17 cellular contexts compared by ENCODE assay signal in the genomic region with DNA sequence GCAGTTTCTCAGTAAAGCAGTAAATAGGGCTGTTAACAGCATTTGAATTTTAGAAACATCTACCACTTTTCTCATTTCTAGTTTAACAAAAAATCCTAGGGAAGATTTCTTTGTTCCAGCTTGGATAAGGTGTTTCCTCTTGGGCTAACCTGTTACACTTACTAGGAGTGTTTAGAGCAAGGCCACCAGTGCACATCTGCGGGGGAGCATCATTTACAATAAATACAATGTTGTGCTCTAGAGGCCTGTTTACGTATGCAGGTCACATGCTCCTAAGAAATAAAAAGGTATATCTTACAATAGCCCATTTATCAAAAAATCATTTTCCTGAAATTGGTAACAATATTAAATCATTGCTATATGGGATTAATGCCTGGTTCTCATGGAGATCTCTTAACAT. TPM values are rescaled to one million over a fixed set of nuclear protein-coding genes. Genes with fewer than 3 reads are reported as not detected.
DNase-seq lines count a peak whose midpoint lies in the region; ATAC-seq and TF ChIP-seq lines count a peak whose summit lies in the region.
"Had no signal": no experiment of that assay in that cellular context is flagged by ENCODE, and none has a peak within 500 bp of the region (broad histone marks: within the 10 kb centered on the region; RNA-seq: fewer than 3 reads in every experiment).

No MANE protein-coding gene starts in this region.

- no peak overlapping the region for H4K8ac ChIP-seq in neuronal stem cell (ENCODE audit: low read depth, low read length)

- peak overlapping the region; percentile 42 for H3K27ac Mint-ChIP-seq in CD4-positive, alpha-beta T cell
- peak overlapping the region; percentile 43 for H3K27ac Mint-ChIP-seq in WTC11
- H3K27ac Mint-ChIP-seq in progenitor cell of endocrine pancreas, result peak overlapping the region; percentile 69
- H3K27ac Mint-ChIP-seq in osteocyte (ENCODE audit: unreplicated experiment), result no peak overlapping the region

- H3K18ac ChIP-seq in neuronal stem cell (ENCODE audit: low read length), result no peak overlapping the region

- H3K79me1 ChIP-seq in neuronal stem cell (ENCODE audit: low read depth, low read length), result no peaks in the 10 kb centered on the region

- H3K27me3 ChIP-seq in CD4-positive, alpha-beta T cell (ENCODE audit: control insufficient read depth, insufficient read depth, low read length), result no peaks in the 10 kb centered on the region
- H3K27me3 ChIP-seq in neuronal stem cell (ENCODE audit: control insufficient read depth in 3 of 3, insufficient read depth in 3 of 3, low read depth in 1 of 3, low read length in 3 of 3) (no peaks in the 10 kb centered on the region), thyroid gland (no peaks in the 10 kb centered on the region)
- H3K27me3 ChIP-seq: BLaER1 treated with 17β-estradiol and CSF1 and Interleukin-3, amounts not matched to agents 10 nM and 100 nM had no signal

- TF ChIP-seq CTCF in CD4-positive, alpha-beta T cell (IDR thresholded peaks at IDR 0.05), result no peak
- no peak for TF ChIP-seq CTCF in HEK293 (tag by site-specific recombination; IDR thresholded peaks at IDR 0.05)
- no peak for TF ChIP-seq CTCF in WTC11 (IDR thresholded peaks at IDR 0.05)
- no peak for TF ChIP-seq CTCF in progenitor cell of endocrine pancreas (IDR thresholded peaks at IDR 0.05; ENCODE audit: unreplicated experiment)
- no peak for TF ChIP-seq CTCF in thyroid gland (IDR thresholded peaks at IDR 0.05)
- no peak for TF ChIP-seq CTCF in osteocyte (IDR thresholded peaks at IDR 0.05)

- H2AFZ ChIP-seq in neuronal stem cell (ENCODE audit: low read length), result no peak overlapping the region

- POLR2A ChIA-PET in CD4-positive, alpha-beta T cell (lab: Charles Lee), result no interaction called here
- POLR2A ChIA-PET in HEK293 (lab: Yijun Ruan, JAX) (no interaction called here), WTC11 (lab: Charles Lee) (interaction anchor here (0.6 kb wide), 1 partner anchor 44 kb away, joined by 3 read pairs; no protein-coding TSS in a partner anchor)

- no peaks in the 10 kb centered on the region for H3K9me3 ChIP-seq in CD4-positive, alpha-beta T cell (ENCODE audit: control insufficient read depth, low read length)
- H3K9me3 ChIP-seq in HEK293 (ENCODE audit: control insufficient read depth, insufficient read depth, low read depth, low read length) (no peaks in the 10 kb centered on the region), neuronal stem cell (replicated peaks in 1 of 2; ENCODE audit: control insufficient read depth in 2 of 2, insufficient read depth in 1 of 2, low read depth in 1 of 2, low read length in 2 of 2) (no peaks in the 10 kb centered on the region), thyroid gland (no peaks in the 10 kb centered on the region)
- H3K9me3 ChIP-seq: BLaER1 treated with 17β-estradiol and CSF1 and Interleukin-3, amounts not matched to agents 10 nM and 100 nM; HAP-1; SK-N-SH had no signal

- no peak overlapping the region for H2BK5ac ChIP-seq in neuronal stem cell (ENCODE audit: low read length)

- no peak overlapping the region for H3K4me2 ChIP-seq in neuronal stem cell (ENCODE audit: insufficient read depth, low read length, poor library complexity, severe bottlenecking)
- H3K4me2 ChIP-seq: BLaER1 treated with 17β-estradiol and CSF1 and Interleukin-3, amounts not matched to agents 10 nM and 100 nM; SK-N-SH had no signal

- H3K36me3 ChIP-seq in HEK293 (ENCODE audit: control insufficient read depth in 2 of 2, insufficient read depth in 1 of 2, low read length in 2 of 2), result peaks cover 3 to 5% of the 10 kb centered on the region in 2 experiments; a peak in 2 of 3 replicates
- H3K36me3 ChIP-seq in neuronal stem cell (replicated peaks in 1 of 2; ENCODE audit: control insufficient read depth in 2 of 2, insufficient read depth in 2 of 2, low read length in 2 of 2), result peaks cover 0 to 70% of the 10 kb centered on the region in 2 donors
- H3K36me3 ChIP-seq in thyroid gland, result no peaks in the 10 kb centered on the region
- H3K36me3 ChIP-seq: HAP-1 had no signal

- CTCF ChIA-PET in CD4-positive, alpha-beta T cell (lab: Charles Lee), result no interaction called here
- CTCF ChIA-PET in HEK293 (lab: Yijun Ruan, JAX), result interaction anchor here (0.6 to 1.2 kb wide), 2 partner anchors 8 to 102 kb away, joined by 4 read pairs; a partner anchor contains a TSS
- CTCF ChIA-PET in WTC11 (lab: Charles Lee), result interaction anchor here (1.2 to 1.4 kb wide), 2 partner anchors 8 to 40 kb away, joined by 3 read pairs; a partner anchor contains a TSS

- H2BK15ac ChIP-seq in neuronal stem cell (ENCODE audit: low read length), result no peak overlapping the region

- TF ChIP-seq POLR2A in thyroid gland (IDR thresholded peaks at IDR 0.05), result no peak

- H3K4me3 ChIP-seq in HEK293 (ENCODE audit: low read depth, low read length) (no peak overlapping the region), neuronal stem cell (ENCODE audit: low read length in 2 of 2) (no peak overlapping the region), thyroid gland (replicated peaks in 1 of 3) (no peak overlapping the region)
- H3K4me3 ChIP-seq: BLaER1 treated with 17β-estradiol and CSF1 and Interleukin-3, amounts not matched to agents 10 nM and 100 nM; HAP-1 had no signal

- ATAC-seq in CD4-positive, alpha-beta T cell (ENCODE audit: poor library complexity), result no peak
- ATAC-seq in WTC11, result no peak

- intact Hi-C loops in CD4-positive, alpha-beta T cell (cut with DNase I, micrococcal nuclease), result no loop called here
- intact Hi-C loops in thyroid gland (cut with DNase I), result no loop called here

- no peaks in the 10 kb centered on the region for H3K27me3 Mint-ChIP-seq in CD4-positive, alpha-beta T cell
- no peaks in the 10 kb centered on the region for H3K27me3 Mint-ChIP-seq in WTC11 (ENCODE audit: low read depth)
- H3K27me3 Mint-ChIP-seq in progenitor cell of endocrine pancreas, result no peaks in the 10 kb centered on the region
- H3K27me3 Mint-ChIP-seq in osteocyte (ENCODE audit: unreplicated experiment), result no peaks in the 10 kb centered on the region
- H3K27me3 Mint-ChIP-seq: IgD-negative memory B cell had no signal

- DNase-seq in CD4-positive, alpha-beta T cell, result no peak
- DNase-seq in WTC11 (ENCODE audit: low spot score), result no peak
- no peak for DNase-seq in progenitor cell of endocrine pancreas (ENCODE audit: low spot score, unreplicated experiment)
- no peak for DNase-seq in neuronal stem cell (ENCODE audit: low spot score)
- no peak for DNase-seq in thyroid gland
- DNase-seq in osteocyte (ENCODE audit: extremely low spot score, unreplicated experiment), result no peak
- DNase-seq: NCI-H1092 treated with DMSO at 0.1 percent for 48 hours; NCI-H2081; NCI-H510A; NCI-H748 treated with DMSO at 0.1 percent for 48 hours; NK-92 treated with Interleukin-12 subunit alpha and Interleukin-12 subunit beta, amount 100 ng/mL, for 24 hours; SHP77; SK-N-SH had no signal

- no peak overlapping the region for H2AK5ac ChIP-seq in neuronal stem cell (ENCODE audit: low read depth, low read length)

- H3K9me3 Mint-ChIP-seq in CD4-positive, alpha-beta T cell, result no peaks in the 10 kb centered on the region
- H3K9me3 Mint-ChIP-seq in WTC11 (no peaks in the 10 kb centered on the region), progenitor cell of endocrine pancreas (ENCODE audit: low read depth) (no peaks in the 10 kb centered on the region), osteocyte (ENCODE audit: unreplicated experiment) (no peaks in the 10 kb centered on the region)
- H3K9me3 Mint-ChIP-seq: IgD-negative memory B cell had no signal

- no peak overlapping the region for H2BK12ac ChIP-seq in neuronal stem cell (ENCODE audit: low read length)

- H3K36me3 Mint-ChIP-seq in CD4-positive, alpha-beta T cell (ENCODE audit: low read depth), result peaks cover 57% of the 10 kb centered on the region
- no peaks in the 10 kb centered on the region for H3K36me3 Mint-ChIP-seq in WTC11
- H3K36me3 Mint-ChIP-seq in progenitor cell of endocrine pancreas (ENCODE audit: insufficient read depth), result peaks cover 7% of the 10 kb centered on the region
- H3K36me3 Mint-ChIP-seq in osteocyte (ENCODE audit: unreplicated experiment), result peaks cover 17% of the 10 kb centered on the region

- H3K23ac ChIP-seq in neuronal stem cell (ENCODE audit: low read depth, low read length, poor library complexity), result no peak overlapping the region

- H3K9ac ChIP-seq in neuronal stem cell (ENCODE audit: low read depth, low read length, poor library complexity), result no peak overlapping the region
- H3K9ac ChIP-seq: BLaER1 treated with 17β-estradiol and CSF1 and Interleukin-3, amounts not matched to agents 10 nM and 100 nM; SK-N-SH had no signal

- H3K27ac ChIP-seq in CD4-positive, alpha-beta T cell (ENCODE audit: low read depth, low read length), result no peak overlapping the region
- H3K27ac ChIP-seq in HEK293 (ENCODE audit: extremely low read depth, low read depth, low read length) (no peak overlapping the region), neuronal stem cell (replicated peaks; ENCODE audit: low read length) (no peak overlapping the region), thyroid gland (no peak overlapping the region)
- H3K27ac ChIP-seq: BLaER1 treated with 17β-estradiol and CSF1 and Interleukin-3, amounts not matched to agents 10 nM and 100 nM had no signal

- peak overlapping the region; percentile 42 for H3K4me3 Mint-ChIP-seq in CD4-positive, alpha-beta T cell
- H3K4me3 Mint-ChIP-seq in WTC11 (no peak overlapping the region), progenitor cell of endocrine pancreas (ENCODE audit: low read depth) (no peak overlapping the region), osteocyte (ENCODE audit: unreplicated experiment) (no peak overlapping the region)
- H3K4me3 Mint-ChIP-seq: IgD-negative memory B cell had no signal

- H3K14ac ChIP-seq in neuronal stem cell (ENCODE audit: low read length), result no peak overlapping the region

- H3K4me1 ChIP-seq in HEK293 (ENCODE audit: control insufficient read depth, insufficient read depth, low read length), result peaks cover 36% of the 10 kb centered on the region
- peaks cover 0 to 3% of the 10 kb centered on the region in 2 donors for H3K4me1 ChIP-seq in neuronal stem cell (ENCODE audit: control insufficient read depth in 2 of 2, insufficient read depth in 1 of 2, low read depth in 1 of 2, low read length in 2 of 2)
- H3K4me1 ChIP-seq in thyroid gland, result peaks cover 16 to 39% of the 10 kb centered on the region in 2 donors

- H4K91ac ChIP-seq in neuronal stem cell (ENCODE audit: low read depth, low read length, poor library complexity), result no peak overlapping the region

- H3K4me1 Mint-ChIP-seq in CD4-positive, alpha-beta T cell (ENCODE audit: low read depth), result peaks cover 81% of the 10 kb centered on the region
- H3K4me1 Mint-ChIP-seq in WTC11, result peaks cover 45% of the 10 kb centered on the region
- H3K4me1 Mint-ChIP-seq in progenitor cell of endocrine pancreas (ENCODE audit: low read depth), result peaks cover 25% of the 10 kb centered on the region
- H3K4me1 Mint-ChIP-seq in osteocyte (ENCODE audit: unreplicated experiment), result peaks cover 55% of the 10 kb centered on the region

- H2BK120ac ChIP-seq in neuronal stem cell (ENCODE audit: low read depth, low read length), result no peak overlapping the region

- WGBS in neuronal stem cell (ENCODE audit: extremely low coverage in 2 of 2, insufficient read length in 2 of 2, insufficient replicate concordance in 1 of 2), 2 donors, result no CpG with 5 or more reads among the region's 2 CpGs
- WGBS in thyroid gland, 2 donors, result 90 to 93% methylated on average over 2 of the region's 2 CpGs

- no peak overlapping the region for H3K4ac ChIP-seq in neuronal stem cell (ENCODE audit: low read length)

RNA-seq across cellular contexts. Expression of a gene that starts 8.1 kb away (rescaled TPM):
- total RNA-seq in CD4-positive, alpha-beta T cell, result 10 to 100 TPM; 77.8 to 86.4 TPM
- total RNA-seq in WTC11 (2021), result 109 to 131 TPM (median 128 TPM) in 3 replicates
- 213 and 216 TPM in 2 replicates for total RNA-seq in progenitor cell of endocrine pancreas
- 148 TPM for polyA plus RNA-seq in neuronal stem cell (2013, experiment 1 of 2)
- 150 TPM for polyA plus RNA-seq in neuronal stem cell (2013, experiment 2 of 2)
- total RNA-seq in thyroid gland, result 100 to 1,000 TPM; 154 to 299 (median 202) TPM
- total RNA-seq in osteocyte, result 117 and 123 TPM in 2 replicates
